ENCODE assay signal across 16 cellular contexts in genomic region chr9:68966496-68966944, GRCh38. TPM values are rescaled to one million over a fixed set of nuclear protein-coding genes. Genes with fewer than 3 reads are reported as not detected.
DNase-seq lines count a peak whose midpoint lies in the region; ATAC-seq and TF ChIP-seq lines count a peak whose summit lies in the region.
"Had no signal": no experiment of that assay in that cellular context is flagged by ENCODE, and none has a peak within 500 bp of the region (broad histone marks: within the 10 kb centered on the region; RNA-seq: fewer than 3 reads in every experiment).

No MANE protein-coding gene starts in this region.

- no peak for TF ChIP-seq CTCF in GM13977 (IDR thresholded peaks at IDR 0.05; ENCODE audit: extremely low read depth, insufficient read depth, missing control alignments)

- H3K4me1 Mint-ChIP-seq in activated T-helper 17 cell treated with anti-CD3 and anti-CD28 coated beads, Interleukin-2, amount 50 U/mL, for 72 hours = peaks cover under 1% of the 10 kb centered on the region

- no peak overlapping the region for H3K27ac Mint-ChIP-seq in activated T-helper 17 cell treated with anti-CD3 and anti-CD28 coated beads, Interleukin-2, amount 50 U/mL, for 72 hours

- DNase-seq in GM13977 (ENCODE audit: low spot score) = peak; percentile 67
- DNase-seq in middle frontal gyrus (ENCODE audit: extremely low spot score, low spot score) = no peak
- no peak for DNase-seq in HuH-7 (ENCODE audit: low spot score)
- no peak for DNase-seq in ureter (ENCODE audit: low spot score)
- DNase-seq: activated CD4-positive, alpha-beta T cell treated with anti-CD3 and anti-CD28 coated beads, Interleukin-2, amount 50 U/mL, for 48 hours; brain microvascular endothelial cell; effector CD8-positive, alpha-beta T cell; NCI-H2107 had no signal

- H3K27me3 Mint-ChIP-seq in activated T-helper 17 cell treated with anti-CD3 and anti-CD28 coated beads, Interleukin-2, amount 50 U/mL, for 72 hours = peaks cover 14% of the 10 kb centered on the region

- H3K36me3 Mint-ChIP-seq in activated T-helper 17 cell treated with anti-CD3 and anti-CD28 coated beads, Interleukin-2, amount 50 U/mL, for 72 hours (ENCODE audit: low read depth) = no peaks in the 10 kb centered on the region

- H3K4me3 Mint-ChIP-seq in activated T-helper 17 cell treated with anti-CD3 and anti-CD28 coated beads, Interleukin-2, amount 50 U/mL, for 72 hours = no peak overlapping the region

- in situ Hi-C loops in GM13977 (cut with MboI; ENCODE audit: low pct_unique_long_range_greater_than_20kb, low sequenced_read_pairs, unreplicated experiment) = no loop called here

- ATAC-seq in GM19328 (IDR thresholded peaks at IDR 0.05; ENCODE audit: unreplicated experiment) (peak; percentile 85), HG02610 (IDR thresholded peaks at IDR 0.05; ENCODE audit: unreplicated experiment) (peak; percentile 84), HG03342 (IDR thresholded peaks at IDR 0.05; ENCODE audit: unreplicated experiment) (peak; percentile 56)
- no peak for ATAC-seq in activated T-helper 17 cell treated with anti-CD3 and anti-CD28 coated beads, Interleukin-2, amount 50 U/mL, for 72 hours (replicated peaks)

- H3K9me3 Mint-ChIP-seq in activated T-helper 17 cell treated with anti-CD3 and anti-CD28 coated beads, Interleukin-2, amount 50 U/mL, for 72 hours = no peaks in the 10 kb centered on the region

RNA-seq across cellular contexts. Expression of gene PRKACG, which starts 47.4 kb away (rescaled TPM):
- not detected for total RNA-seq in activated T-helper 17 cell treated with anti-CD3 and anti-CD28 coated beads, Interleukin-2, amount 50 U/mL, for 72 hours
- not detected for total RNA-seq in ureter
- total RNA-seq: fibroblast of villous mesenchyme; mononuclear cell; T-helper 1 cell treated with Interleukin-12 subunit alpha and Interleukin-12 subunit beta and Interleukin-4 antibody, amounts not matched to agents 30 ng/mL and 1 ng/mL, for 36 hours; urinary bladder had no signal
